Comparison of ENCODE assay signal across 13 cellular contexts in genomic region chr4:962231-963208, GRCh38. TPM values are rescaled to one million over a fixed set of nuclear protein-coding genes. Genes with fewer than 3 reads are reported as not detected.
A peak's percentile ranks its signal among the peaks of the same experiment; 100 is the strongest.
DNase-seq lines count a peak whose midpoint lies in the region; ATAC-seq and TF ChIP-seq lines count a peak whose summit lies in the region.
"Had no signal": no experiment of that assay in that cellular context is flagged by ENCODE, and none has a peak within 500 bp of the region (broad histone marks: within the 10 kb centered on the region; RNA-seq: fewer than 3 reads in every experiment).

No MANE protein-coding gene starts in this region.

- no peak for TF ChIP-seq POLR2A in Peyer's patch (IDR thresholded peaks at IDR 0.05)

- H2BK5ac ChIP-seq in neuronal stem cell (ENCODE audit: low read length): peak overlapping the region; percentile 11

- H3K14ac ChIP-seq in neuronal stem cell (ENCODE audit: low read length): no peak overlapping the region

- no peaks in the 10 kb centered on the region for H3K9me3 ChIP-seq in Peyer's patch
- H3K9me3 ChIP-seq in neuronal stem cell (replicated peaks in 1 of 2; ENCODE audit: control insufficient read depth in 2 of 2, insufficient read depth in 1 of 2, low read depth in 1 of 2, low read length in 2 of 2): no peaks in the 10 kb centered on the region

- H3K4me2 ChIP-seq in neuronal stem cell (ENCODE audit: insufficient read depth, low read length, poor library complexity, severe bottlenecking): no peak overlapping the region

- H2BK120ac ChIP-seq in neuronal stem cell (ENCODE audit: low read depth, low read length): no peak overlapping the region

- no peak overlapping the region for H2AFZ ChIP-seq in neuronal stem cell (ENCODE audit: low read length)

- H3K4me1 ChIP-seq in Peyer's patch (peaks cover 0 to 12% (median 0%) of the 10 kb centered on the region in 4 donors), neuronal stem cell (ENCODE audit: control insufficient read depth in 2 of 2, insufficient read depth in 1 of 2, low read depth in 1 of 2, low read length in 2 of 2) (no peaks in the 10 kb centered on the region)

- H2AK5ac ChIP-seq in neuronal stem cell (ENCODE audit: low read depth, low read length): no peak overlapping the region

- no peak overlapping the region for H3K4ac ChIP-seq in neuronal stem cell (ENCODE audit: low read length)

- H3K18ac ChIP-seq in neuronal stem cell (ENCODE audit: low read length): no peak overlapping the region

- no peak overlapping the region for H4K91ac ChIP-seq in neuronal stem cell (ENCODE audit: low read depth, low read length, poor library complexity)

- H4K8ac ChIP-seq in neuronal stem cell (ENCODE audit: low read depth, low read length): no peak overlapping the region

- no peaks in the 10 kb centered on the region for H3K27me3 ChIP-seq in Peyer's patch
- H3K27me3 ChIP-seq in neuronal stem cell (ENCODE audit: control insufficient read depth in 3 of 3, insufficient read depth in 3 of 3, low read depth in 1 of 3, low read length in 3 of 3): peaks cover 0 to 6% (median 1%) of the 10 kb centered on the region in 3 experiments

- DNase-seq in NCI-H187 (lab: John Stamatoyannopoulos, UW): peak; percentile 54 to 63
- DNase-seq in NCI-H187 treated with DMSO at 0.1 percent for 48 hours (lab: John Stamatoyannopoulos, UW): no peak
- DNase-seq in NCI-H1092 treated with DMSO at 0.1 percent for 48 hours (lab: John Stamatoyannopoulos, UW): peak; percentile 46
- peak in 2 of 3 donors; percentile 79 to 85 for DNase-seq in Peyer's patch
- DNase-seq in neuronal stem cell (ENCODE audit: low spot score): no peak
- DNase-seq in AG08395 (ENCODE audit: low spot score): no peak
- DNase-seq: activated B cell treated with CpG ODN at 0.5 μM for 24 hours; activated CD8-positive, alpha-beta memory T cell treated with anti-CD3 and anti-CD28 coated beads, Interleukin-2, amount 50 U/mL, for 4 hours; activated naive CD8-positive, alpha-beta T cell treated with anti-CD3 and anti-CD28 coated beads for 36 hours; stimulated activated naive CD8-positive, alpha-beta T cell treated with anti-CD3 and anti-CD28 coated beads, Interleukin-15, Interleukin-2, amounts not matched to agents 100 U/mL and 50 U/mL, for 24 hours had no signal

- H3K27ac ChIP-seq in Peyer's patch (peak overlapping the region in 3 of 4 donors; percentile 70 to 87 (median 78)), neuronal stem cell (replicated peaks; ENCODE audit: low read length) (no peak overlapping the region)

- no peak for TF ChIP-seq CTCF in Peyer's patch (IDR thresholded peaks at IDR 0.05)

- peak overlapping the region; percentile 85 for H3K23ac ChIP-seq in neuronal stem cell (ENCODE audit: low read depth, low read length, poor library complexity)

- peak overlapping the region; percentile 58 for H2BK12ac ChIP-seq in neuronal stem cell (ENCODE audit: low read length)

- no CpG with 5 or more reads among the region's 54 CpGs for whole genome bisulfite sequencing in neuronal stem cell (ENCODE audit: extremely low coverage in 2 of 2, insufficient read length in 2 of 2, insufficient replicate concordance in 1 of 2), 2 donors

- ATAC-seq in HG03135 (IDR thresholded peaks at IDR 0.05; ENCODE audit: unreplicated experiment) (no peak), HG03378 (IDR thresholded peaks at IDR 0.05; ENCODE audit: unreplicated experiment) (no peak)
- ATAC-seq: stimulated activated naive CD8-positive, alpha-beta T cell treated with anti-CD3 and anti-CD28 coated beads, Interleukin-15, Interleukin-2, amounts not matched to agents 100 U/mL and 50 U/mL, for 24 hours had no signal

- H3K9ac ChIP-seq in neuronal stem cell (ENCODE audit: low read depth, low read length, poor library complexity): peak overlapping the region; percentile 50

- H2BK15ac ChIP-seq in neuronal stem cell (ENCODE audit: low read length): no peak overlapping the region

- H3K79me1 ChIP-seq in neuronal stem cell (ENCODE audit: low read depth, low read length): peaks cover 3% of the 10 kb centered on the region

- H3K4me3 ChIP-seq in Peyer's patch (peak overlapping the region in 2 of 4 donors; percentile 37 to 41), neuronal stem cell (ENCODE audit: low read length in 2 of 2) (no peak overlapping the region)
- H3K4me3 ChIP-seq: skin epidermis had no signal

- H3K36me3 ChIP-seq in Peyer's patch (peaks cover 0 to 86% (median 0%) of the 10 kb centered on the region in 3 donors), neuronal stem cell (replicated peaks in 1 of 2; ENCODE audit: control insufficient read depth in 2 of 2, insufficient read depth in 2 of 2, low read length in 2 of 2) (peaks cover 2 to 21% of the 10 kb centered on the region in 2 donors)

RNA-seq across cellular contexts. Expression of gene DGKQ, which starts 10.8 kb away (rescaled TPM):
- total RNA-seq in Peyer's patch: 100 to 1,000 TPM in 2 of 4 donors, 10 to 100 TPM in 2; 32.2 to 119 (median 101) TPM
- 5.4 TPM for polyA plus RNA-seq in neuronal stem cell (2013, experiment 1 of 2)
- 5.2 TPM for polyA plus RNA-seq in neuronal stem cell (2013, experiment 2 of 2)

RNA-seq across cellular contexts. Expression of gene IDUA, which starts 24.3 kb away (rescaled TPM):
- total RNA-seq in Peyer's patch: 100 to 1,000 TPM in 1 of 4 donors, 10 to 100 TPM in 3; 40.4 to 114 (median 71.4) TPM
- polyA plus RNA-seq in neuronal stem cell (2013, experiment 1 of 2): 6.9 TPM
- polyA plus RNA-seq in neuronal stem cell (2013, experiment 2 of 2): 5.7 TPM

RNA-seq across cellular contexts. Expression of gene TMEM175, which starts 30.3 kb away (rescaled TPM):
- total RNA-seq in Peyer's patch: 100 to 1,000 TPM in 1 of 4 donors, 10 to 100 TPM in 3; 46.1 to 111 (median 56.6) TPM
- 8.0 TPM for polyA plus RNA-seq in neuronal stem cell (2013, experiment 1 of 2)
- 7.7 TPM for polyA plus RNA-seq in neuronal stem cell (2013, experiment 2 of 2)

RNA-seq across cellular contexts. Expression of gene GAK, which starts 30.4 kb away (rescaled TPM):
- 100 to 1,000 TPM; 248 to 362 (median 351) TPM for total RNA-seq in Peyer's patch
- 35.3 TPM for polyA plus RNA-seq in neuronal stem cell (2013, experiment 1 of 2)
- polyA plus RNA-seq in neuronal stem cell (2013, experiment 2 of 2): 34.3 TPM

RNA-seq across cellular contexts. Expression of gene SLC26A1, which starts 30.7 kb away (rescaled TPM):
- 10 to 100 TPM in 3 of 4 donors, under 1 TPM in 1; 0.83 to 35.7 (median 24.3) TPM for total RNA-seq in Peyer's patch
- polyA plus RNA-seq in neuronal stem cell (2013, experiment 1 of 2): 0.13 TPM
- polyA plus RNA-seq in neuronal stem cell (2013, experiment 2 of 2): 0.15 TPM
- total RNA-seq: activated B cell treated with CpG ODN at 0.5 μM for 24 hours had no signal

Comparison
In these comparisons a context has a peak if more than half of its experiments do, and no peak if none do; other contexts are left out.
1. DNase-seq: peak in NCI-H187 (2 of 2), NCI-H1092 treated with DMSO at 0.1 percent for 48 hours (single experiment) and Peyer's patch (2 of 3); none in NCI-H187 treated with DMSO at 0.1 percent for 48 hours (single experiment), neuronal stem cell (single experiment) and AG08395 (single experiment).